In genomic region chr6:11432713-11433450, GRCh38 we compare ENCODE assay signal across 1 cellular context.
A peak's percentile ranks its signal among the peaks of the same experiment; 100 is the strongest.
TF ChIP-seq lines count a peak whose summit lies in the region.

No MANE protein-coding gene starts in this region.

TF ChIP-seq in HCT116, 20 proteins besides CTCF, POLR2A, EP300 and RAD21 (continued from another document):
- TF ChIP-seq SIN3A (IDR thresholded peaks at IDR 0.05; ENCODE audit: low read depth) (no peak), SP1 (IDR thresholded peaks at IDR 0.05; ENCODE audit: low read depth) (peak; percentile 46; the same call in 1 of the 2 replicates), ZFX (IDR thresholded peaks at IDR 0.05) (no peak), FOSL1 (IDR thresholded peaks at IDR 0.05; ENCODE audit: low read depth) (peak; percentile 57; the same call in 1 of the 2 replicates)
